1 cellular context compared by ENCODE assay signal in the genomic region with DNA sequence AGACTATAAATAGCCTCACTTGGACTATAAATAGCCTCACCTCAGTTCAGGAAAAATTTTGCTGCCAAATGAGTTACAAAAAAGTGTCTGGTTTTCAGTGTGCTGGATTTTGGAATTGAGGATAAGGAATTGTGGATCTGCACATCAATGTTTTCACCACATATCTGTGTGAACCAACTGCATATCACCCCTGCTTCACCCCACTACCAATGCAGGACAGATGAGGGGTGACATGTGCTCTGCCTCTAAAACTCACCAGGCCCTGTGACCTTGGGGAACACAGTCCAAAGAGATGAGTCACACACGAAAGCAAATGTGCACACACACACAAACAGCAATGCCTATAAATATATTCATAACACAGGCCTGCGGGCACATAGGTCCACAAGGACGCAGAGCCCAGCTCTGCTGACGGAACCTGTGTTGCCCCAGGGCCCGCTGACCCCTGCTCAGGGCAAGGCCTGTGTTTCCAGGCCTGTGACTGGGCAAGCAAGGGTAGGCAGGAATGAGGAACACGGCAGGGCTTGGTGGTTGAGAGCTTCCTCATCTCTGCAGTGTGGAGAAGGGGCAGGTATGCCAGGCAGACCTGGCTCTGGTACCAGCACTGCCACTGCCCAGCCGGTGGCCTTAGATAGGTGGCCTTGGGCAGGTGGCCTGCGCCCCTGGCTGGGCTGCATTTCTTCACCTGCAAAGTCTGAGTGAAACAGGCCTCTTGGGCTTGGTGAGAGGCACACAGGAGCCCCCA.
TF ChIP-seq lines count a peak whose summit lies in the region.

No MANE protein-coding gene starts in this region.

TF ChIP-seq in HepG2, 621 proteins besides CTCF, POLR2A, EP300 and RAD21 (continued from another document and continues in another):
- TF ChIP-seq ZFP37 (CRISPR knock-in tag; IDR thresholded peaks at IDR 0.05; ENCODE audit: borderline replicate concordance) (no peak), ZNF550 (CRISPR knock-in tag; IDR thresholded peaks at IDR 0.05; ENCODE audit: borderline replicate concordance) (no peak), RBM39 (IDR thresholded peaks at IDR 0.05; ENCODE audit: low read depth, low read length, poor library complexity, severe bottlenecking) (no peak), SSRP1 (CRISPR knock-in tag; IDR thresholded peaks at IDR 0.05) (no peak), MYC (CRISPR knock-in tag; IDR thresholded peaks at IDR 0.05; ENCODE audit: borderline replicate concordance) (0 out of 2 replicates have a peak, but pooled peaks have one; percentile 36), ZNF260 (CRISPR knock-in tag; IDR thresholded peaks at IDR 0.05; ENCODE audit: borderline replicate concordance, low read depth) (no peak), MBNL3 (CRISPR knock-in tag; conservative IDR thresholded peaks at IDR 0.05) (no peak), MXD4 (CRISPR knock-in tag; IDR thresholded peaks at IDR 0.05) (no peak), ZNF331 (CRISPR knock-in tag; IDR thresholded peaks at IDR 0.05) (peak; percentile 70; the same call in 1 of the 2 replicates), TEAD2 (CRISPR knock-in tag; IDR thresholded peaks at IDR 0.05) (no peak), NFE2L1 (CRISPR knock-in tag; IDR thresholded peaks at IDR 0.05; ENCODE audit: borderline replicate concordance) (no peak), ZNF749 (CRISPR knock-in tag; IDR thresholded peaks at IDR 0.05; ENCODE audit: borderline replicate concordance) (no peak), ZNF570 (CRISPR knock-in tag; IDR thresholded peaks at IDR 0.05; ENCODE audit: borderline replicate concordance) (no peak), ZNF547 (CRISPR knock-in tag; IDR thresholded peaks at IDR 0.05) (no peak), HNRNPL (IDR thresholded peaks at IDR 0.05; ENCODE audit: low read depth, low read length) (peak; percentile 93), HOXD1 (CRISPR knock-in tag; IDR thresholded peaks at IDR 0.05) (no peak), KAT7 (CRISPR knock-in tag; IDR thresholded peaks at IDR 0.05; ENCODE audit: borderline replicate concordance) (0 out of 2 replicates have a peak, but pooled peaks have one; percentile 21), HDAC6 (IDR thresholded peaks at IDR 0.05; ENCODE audit: low read depth, low read length) (no peak), MYPOP (CRISPR knock-in tag; IDR thresholded peaks at IDR 0.05) (peak; percentile 45; the same call in 1 of the 2 replicates), ZNF619 (CRISPR knock-in tag; IDR thresholded peaks at IDR 0.05) (no peak), MXI1 (IDR thresholded peaks at IDR 0.05; ENCODE audit: borderline replicate concordance, low read depth, low read length) (peak; percentile 83; the same call in 2 of the 3 replicates), ZNF143 (CRISPR knock-in tag; IDR thresholded peaks at IDR 0.05) (no peak), PITX1 (CRISPR knock-in tag; IDR thresholded peaks at IDR 0.05) (peak; percentile 48; the same call in 1 of the 2 replicates), ZNF703 (CRISPR knock-in tag; IDR thresholded peaks at IDR 0.05; ENCODE audit: borderline replicate concordance) (no peak), ZNF7 (CRISPR knock-in tag; IDR thresholded peaks at IDR 0.05) (0 out of 2 replicates have a peak, but pooled peaks have one; percentile 32), RARA (CRISPR knock-in tag; IDR thresholded peaks at IDR 0.05) (peak; percentile 87), ZNF574 (CRISPR knock-in tag; IDR thresholded peaks at IDR 0.05) (0 out of 2 replicates have a peak, but pooled peaks have one; percentile 48), TP53 (CRISPR knock-in tag; conservative IDR thresholded peaks at IDR 0.05) (0 out of 2 replicates have a peak, but pooled peaks have one; percentile 24), ATF7-NPFF (CRISPR knock-in tag; IDR thresholded peaks at IDR 0.05; ENCODE audit: low read depth) (no peak), GMEB1 (CRISPR knock-in tag; IDR thresholded peaks at IDR 0.05; ENCODE audit: borderline replicate concordance) (no peak; the same call in 1 of the 2 replicates), SALL2 (CRISPR knock-in tag; IDR thresholded peaks at IDR 0.05) (no peak), MIER3 (CRISPR knock-in tag; IDR thresholded peaks at IDR 0.05; ENCODE audit: borderline replicate concordance) (no peak), HMGA1 (CRISPR knock-in tag; conservative IDR thresholded peaks at IDR 0.05) (no peak), TOE1 (CRISPR knock-in tag; IDR thresholded peaks at IDR 0.05) (no peak)
- TF ChIP-seq, protein P1, sequence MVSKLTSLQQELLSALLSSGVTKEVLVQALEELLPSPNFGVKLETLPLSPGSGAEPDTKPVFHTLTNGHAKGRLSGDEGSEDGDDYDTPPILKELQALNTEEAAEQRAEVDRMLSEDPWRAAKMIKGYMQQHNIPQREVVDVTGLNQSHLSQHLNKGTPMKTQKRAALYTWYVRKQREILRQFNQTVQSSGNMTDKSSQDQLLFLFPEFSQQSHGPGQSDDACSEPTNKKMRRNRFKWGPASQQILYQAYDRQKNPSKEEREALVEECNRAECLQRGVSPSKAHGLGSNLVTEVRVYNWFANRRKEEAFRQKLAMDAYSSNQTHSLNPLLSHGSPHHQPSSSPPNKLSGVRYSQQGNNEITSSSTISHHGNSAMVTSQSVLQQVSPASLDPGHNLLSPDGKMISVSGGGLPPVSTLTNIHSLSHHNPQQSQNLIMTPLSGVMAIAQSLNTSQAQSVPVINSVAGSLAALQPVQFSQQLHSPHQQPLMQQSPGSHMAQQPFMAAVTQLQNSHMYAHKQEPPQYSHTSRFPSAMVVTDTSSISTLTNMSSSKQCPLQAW (CRISPR knock-in tag; IDR thresholded peaks at IDR 0.05) = peak; percentile 56; the same call in 1 of the 2 replicates
- TF ChIP-seq, protein P2, sequence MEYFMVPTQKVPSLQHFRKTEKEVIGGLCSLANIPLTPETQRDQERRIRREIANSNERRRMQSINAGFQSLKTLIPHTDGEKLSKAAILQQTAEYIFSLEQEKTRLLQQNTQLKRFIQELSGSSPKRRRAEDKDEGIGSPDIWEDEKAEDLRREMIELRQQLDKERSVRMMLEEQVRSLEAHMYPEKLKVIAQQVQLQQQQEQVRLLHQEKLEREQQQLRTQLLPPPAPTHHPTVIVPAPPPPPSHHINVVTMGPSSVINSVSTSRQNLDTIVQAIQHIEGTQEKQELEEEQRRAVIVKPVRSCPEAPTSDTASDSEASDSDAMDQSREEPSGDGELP (IDR thresholded peaks at IDR 0.05; ENCODE audit: borderline replicate concordance, low read depth) = 0 out of 2 replicates have a peak, but pooled peaks have one; percentile 28
- TF ChIP-seq, protein P3, sequence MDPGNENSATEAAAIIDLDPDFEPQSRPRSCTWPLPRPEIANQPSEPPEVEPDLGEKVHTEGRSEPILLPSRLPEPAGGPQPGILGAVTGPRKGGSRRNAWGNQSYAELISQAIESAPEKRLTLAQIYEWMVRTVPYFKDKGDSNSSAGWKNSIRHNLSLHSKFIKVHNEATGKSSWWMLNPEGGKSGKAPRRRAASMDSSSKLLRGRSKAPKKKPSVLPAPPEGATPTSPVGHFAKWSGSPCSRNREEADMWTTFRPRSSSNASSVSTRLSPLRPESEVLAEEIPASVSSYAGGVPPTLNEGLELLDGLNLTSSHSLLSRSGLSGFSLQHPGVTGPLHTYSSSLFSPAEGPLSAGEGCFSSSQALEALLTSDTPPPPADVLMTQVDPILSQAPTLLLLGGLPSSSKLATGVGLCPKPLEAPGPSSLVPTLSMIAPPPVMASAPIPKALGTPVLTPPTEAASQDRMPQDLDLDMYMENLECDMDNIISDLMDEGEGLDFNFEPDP (CRISPR knock-in tag; conservative IDR thresholded peaks at IDR 0.05) = no peak
- TF ChIP-seq, protein P4, sequence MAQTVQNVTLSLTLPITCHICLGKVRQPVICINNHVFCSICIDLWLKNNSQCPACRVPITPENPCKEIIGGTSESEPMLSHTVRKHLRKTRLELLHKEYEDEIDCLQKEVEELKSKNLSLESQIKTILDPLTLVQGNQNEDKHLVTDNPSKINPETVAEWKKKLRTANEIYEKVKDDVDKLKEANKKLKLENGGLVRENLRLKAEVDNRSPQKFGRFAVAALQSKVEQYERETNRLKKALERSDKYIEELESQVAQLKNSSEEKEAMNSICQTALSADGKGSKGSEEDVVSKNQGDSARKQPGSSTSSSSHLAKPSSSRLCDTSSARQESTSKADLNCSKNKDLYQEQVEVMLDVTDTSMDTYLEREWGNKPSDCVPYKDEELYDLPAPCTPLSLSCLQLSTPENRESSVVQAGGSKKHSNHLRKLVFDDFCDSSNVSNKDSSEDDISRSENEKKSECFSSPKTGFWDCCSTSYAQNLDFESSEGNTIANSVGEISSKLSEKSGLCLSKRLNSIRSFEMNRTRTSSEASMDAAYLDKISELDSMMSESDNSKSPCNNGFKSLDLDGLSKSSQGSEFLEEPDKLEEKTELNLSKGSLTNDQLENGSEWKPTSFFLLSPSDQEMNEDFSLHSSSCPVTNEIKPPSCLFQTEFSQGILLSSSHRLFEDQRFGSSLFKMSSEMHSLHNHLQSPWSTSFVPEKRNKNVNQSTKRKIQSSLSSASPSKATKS (CRISPR knock-in tag; IDR thresholded peaks at IDR 0.05) = no peak
- TF ChIP-seq, protein P5, sequence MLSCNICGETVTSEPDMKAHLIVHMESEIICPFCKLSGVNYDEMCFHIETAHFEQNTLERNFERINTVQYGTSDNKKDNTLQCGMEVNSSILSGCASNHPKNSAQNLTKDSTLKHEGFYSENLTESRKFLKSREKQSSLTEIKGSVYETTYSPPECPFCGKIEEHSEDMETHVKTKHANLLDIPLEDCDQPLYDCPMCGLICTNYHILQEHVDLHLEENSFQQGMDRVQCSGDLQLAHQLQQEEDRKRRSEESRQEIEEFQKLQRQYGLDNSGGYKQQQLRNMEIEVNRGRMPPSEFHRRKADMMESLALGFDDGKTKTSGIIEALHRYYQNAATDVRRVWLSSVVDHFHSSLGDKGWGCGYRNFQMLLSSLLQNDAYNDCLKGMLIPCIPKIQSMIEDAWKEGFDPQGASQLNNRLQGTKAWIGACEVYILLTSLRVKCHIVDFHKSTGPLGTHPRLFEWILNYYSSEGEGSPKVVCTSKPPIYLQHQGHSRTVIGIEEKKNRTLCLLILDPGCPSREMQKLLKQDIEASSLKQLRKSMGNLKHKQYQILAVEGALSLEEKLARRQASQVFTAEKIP (CRISPR knock-in tag; IDR thresholded peaks at IDR 0.05; ENCODE audit: borderline replicate concordance) = no peak
